In the genomic region with DNA sequence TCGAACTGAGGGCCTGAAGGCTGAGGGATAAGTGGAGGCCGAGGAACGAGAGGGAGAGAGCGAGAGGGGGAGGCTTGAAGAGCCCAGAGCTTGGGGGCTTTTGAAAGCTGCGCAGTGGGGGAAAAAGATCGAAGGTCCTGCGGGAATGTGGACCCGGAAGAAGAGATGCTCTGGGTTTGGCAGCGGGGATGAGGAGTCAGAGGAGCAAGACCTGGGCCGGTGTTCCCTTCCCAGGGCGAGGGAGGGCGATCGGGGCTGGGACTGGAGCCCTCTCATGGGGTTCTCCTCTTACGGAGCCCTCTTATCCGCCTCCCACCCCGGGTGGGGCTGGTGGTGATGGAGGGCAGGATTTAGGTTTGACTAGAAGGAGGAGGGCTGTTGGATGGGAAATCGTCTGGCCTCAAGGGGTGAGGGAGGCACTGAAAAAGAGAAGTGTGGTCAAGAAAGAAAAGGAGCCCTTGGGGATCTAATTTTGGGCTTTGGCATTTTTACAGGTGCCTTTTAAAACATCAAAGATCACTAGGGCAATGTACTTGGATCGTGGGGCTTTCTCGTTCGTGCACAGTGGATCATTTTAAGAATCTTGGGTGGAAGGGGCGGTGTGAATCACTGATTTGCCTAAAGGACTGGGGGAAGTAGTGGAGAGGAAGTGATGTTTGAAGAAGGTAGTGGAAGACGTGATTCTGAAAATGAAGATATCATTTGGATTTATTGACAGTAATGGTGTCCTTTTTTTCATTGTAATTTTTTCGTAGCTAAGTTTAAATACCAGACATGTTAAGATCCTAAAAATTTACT, we compare ENCODE assay signal across 8 cellular contexts. TPM values are rescaled to one million over a fixed set of nuclear protein-coding genes. Genes with fewer than 3 reads are reported as not detected.
DNase-seq lines count a peak whose midpoint lies in the region; ATAC-seq and TF ChIP-seq lines count a peak whose summit lies in the region.

No MANE protein-coding gene starts in this region.

- H3K4me1 ChIP-seq in CD4-positive, alpha-beta memory T cell (ENCODE audit: insufficient read depth, low read length): peaks cover 42% of the 10 kb centered on the region
- H3K4me1 ChIP-seq in ovary (ENCODE audit: insufficient read depth): peaks cover 13% of the 10 kb centered on the region

- POLR2A ChIA-PET in CD4-positive, alpha-beta memory T cell (lab: Charles Lee; ENCODE audit: partially characterized antibody): interaction anchor here (0.8 to 3.6 kb wide), 18 partner anchors 9 to 961 kb away, joined by 3 to 40 read pairs (median 4); partner anchors contain the start of genes ADK, AP3M1, COMTD1 and KAT6B
- POLR2A ChIA-PET in RWPE1 (lab: Yijun Ruan, JAX; ENCODE audit: low non-redundant PET): interaction anchor here (0.7 kb wide), 1 partner anchor 32 kb away, joined by 3 read pairs; no protein-coding TSS in a partner anchor

- peak overlapping the region; percentile 92 for H3K27ac ChIP-seq in CD4-positive, alpha-beta memory T cell (ENCODE audit: low read depth, low read length)
- H3K27ac ChIP-seq in RWPE1 (peak overlapping the region; percentile 98), ovary (peak overlapping the region; percentile 83 to 96)

- peaks cover 0 to 8% of the 10 kb centered on the region in 2 donors for H3K36me3 Mint-ChIP-seq in CD4-positive, alpha-beta memory T cell
- H3K36me3 Mint-ChIP-seq in activated naive CD8-positive, alpha-beta T cell treated with anti-CD3 and anti-CD28 coated beads, Interleukin-2, amount 50 U/mL, for 24 hours (ENCODE audit: low read depth): peaks cover 12% of the 10 kb centered on the region

- no peaks in the 10 kb centered on the region for H3K9me3 Mint-ChIP-seq in CD4-positive, alpha-beta memory T cell
- H3K9me3 Mint-ChIP-seq in activated naive CD8-positive, alpha-beta T cell treated with anti-CD3 and anti-CD28 coated beads, Interleukin-2, amount 50 U/mL, for 24 hours: no peaks in the 10 kb centered on the region

- no peaks in the 10 kb centered on the region for H3K9me3 ChIP-seq in CD4-positive, alpha-beta memory T cell (ENCODE audit: control insufficient read depth in 1 of 2, low read length in 2 of 2)
- no peaks in the 10 kb centered on the region for H3K9me3 ChIP-seq in ovary

- 1 to 2% (median 2%) methylated on average over 23 of the region's 23 CpGs for WGBS in ovary, 3 donors

- H3K27me3 Mint-ChIP-seq in CD4-positive, alpha-beta memory T cell: no peaks in the 10 kb centered on the region
- H3K27me3 Mint-ChIP-seq in activated naive CD8-positive, alpha-beta T cell treated with anti-CD3 and anti-CD28 coated beads, Interleukin-2, amount 50 U/mL, for 24 hours: no peaks in the 10 kb centered on the region

- CTCF ChIA-PET in CD4-positive, alpha-beta memory T cell (lab: Charles Lee; ENCODE audit: partially characterized antibody): interaction anchor here (0.9 to 6.9 kb wide), 5 partner anchors 12 to 124 kb away, joined by 4 to 33 read pairs (median 10); partner anchors contain the start of genes COMTD1 and VDAC2
- CTCF ChIA-PET in RWPE1 (lab: Yijun Ruan, JAX): interaction anchor here (1.0 kb wide), 1 partner anchor 123 kb away, joined by 5 read pairs; the partner anchor contains the start of gene COMTD1

- H3K4me3 Mint-ChIP-seq in CD4-positive, alpha-beta memory T cell: peak overlapping the region; percentile 83 to 98 (median 90)
- peak overlapping the region; percentile 93 for H3K4me3 Mint-ChIP-seq in activated naive CD8-positive, alpha-beta T cell treated with anti-CD3 and anti-CD28 coated beads, Interleukin-2, amount 50 U/mL, for 24 hours

- peaks cover 27 to 60% (median 49%) of the 10 kb centered on the region in 4 donors for H3K4me1 Mint-ChIP-seq in CD4-positive, alpha-beta memory T cell
- peaks cover 62% of the 10 kb centered on the region for H3K4me1 Mint-ChIP-seq in activated naive CD8-positive, alpha-beta T cell treated with anti-CD3 and anti-CD28 coated beads, Interleukin-2, amount 50 U/mL, for 24 hours

- DNase-seq in CD4-positive, alpha-beta memory T cell: peak; percentile 49 to 72 (median 55)
- peak; percentile 78 for DNase-seq in RWPE1 (ENCODE audit: low spot score)
- DNase-seq in activated naive CD8-positive, alpha-beta T cell treated with anti-CD3 and anti-CD28 coated beads, Interleukin-2, amount 50 U/mL, for 24 hours: peak; percentile 44
- DNase-seq in cardiac septum (ENCODE audit: low spot score): peak; percentile 82
- DNase-seq in ovary: peak; percentile 62 to 78 (median 69)
- no peak for DNase-seq in cortex of kidney (lab: John Stamatoyannopoulos, UW)

- no peaks in the 10 kb centered on the region for H3K36me3 ChIP-seq in CD4-positive, alpha-beta memory T cell (ENCODE audit: insufficient read depth, low read length)
- H3K36me3 ChIP-seq in ovary: no peaks in the 10 kb centered on the region

- ATAC-seq in GM19395 (IDR thresholded peaks at IDR 0.05; ENCODE audit: unreplicated experiment) (peak; percentile 37), HG03460 (IDR thresholded peaks at IDR 0.05; ENCODE audit: unreplicated experiment) (peak; percentile 30)
- ATAC-seq in activated naive CD8-positive, alpha-beta T cell treated with anti-CD3 and anti-CD28 coated beads, Interleukin-2, amount 50 U/mL, for 24 hours: peak; percentile 30

- no peak for TF ChIP-seq POLR2A in ovary (IDR thresholded peaks at IDR 0.05)

- no peak for TF ChIP-seq EP300 in ovary (IDR thresholded peaks at IDR 0.05)

- H3K27me3 ChIP-seq in CD4-positive, alpha-beta memory T cell (ENCODE audit: insufficient read depth, low read length): no peaks in the 10 kb centered on the region
- no peaks in the 10 kb centered on the region for H3K27me3 ChIP-seq in ovary

- intact Hi-C loops in CD4-positive, alpha-beta memory T cell (cut with micrococcal nuclease): loop anchor here (1.0 to 5.0 kb wide), 7 partner anchors 75 to 1325 kb away; partner anchors contain the start of genes ADK, AP3M1, KAT6B and VDAC2
- intact Hi-C loops in cardiac septum (cut with DNase I) (loop anchor here (1.0 to 5.0 kb wide), 3 partner anchors 75 to 115 kb away; partner anchors contain the start of gene VDAC2), ovary (cut with DNase I) (loop anchor here in 3 of 4 donors (5.0 kb wide), 2 partner anchors 120 to 125 kb away; partner anchors contain the start of gene COMTD1 (in 1 of the 3))

- TF ChIP-seq CTCF in RWPE1 (conservative IDR thresholded peaks at IDR 0.05; ENCODE audit: low read depth) (no peak), ovary (IDR thresholded peaks at IDR 0.05) (no peak)

- peak overlapping the region; percentile 61 to 88 for H3K4me3 ChIP-seq in CD4-positive, alpha-beta memory T cell (ENCODE audit: low read length in 2 of 2)
- H3K4me3 ChIP-seq in ovary: peak overlapping the region; percentile 95

- H3K27ac Mint-ChIP-seq in CD4-positive, alpha-beta memory T cell: peak overlapping the region; percentile 88 to 97 (median 93)
- peak overlapping the region; percentile 94 for H3K27ac Mint-ChIP-seq in activated naive CD8-positive, alpha-beta T cell treated with anti-CD3 and anti-CD28 coated beads, Interleukin-2, amount 50 U/mL, for 24 hours

RNA-seq across cellular contexts. Expression of gene SAMD8, which starts 0.6 kb away (rescaled TPM):
- 10 to 100 TPM; 17.9 to 20.6 TPM for total RNA-seq in CD4-positive, alpha-beta memory T cell
- 10 to 100 TPM in 1 of 2 donors, 1 to 10 TPM in 1; 6.9 to 10.8 TPM for polyA plus RNA-seq in CD4-positive, alpha-beta memory T cell
- total RNA-seq in cardiac septum (25.7 TPM), ovary (10 to 100 TPM; 28.6 to 49.5 (median 32.9) TPM)
- 10 to 100 TPM; 13.2 to 15.2 TPM for polyA plus RNA-seq in ovary
